In genomic region chr1:75724472-75725022, GRCh38 we compare ENCODE assay signal across 1 cellular context.
TF ChIP-seq lines count a peak whose summit lies in the region.

Gene ACADM, plus strand, starts transcription at chr1:75724709. Its CDS starts 79 bp downstream, at chr1:75724788.

TF ChIP-seq in HepG2, 621 proteins besides CTCF, POLR2A, EP300 and RAD21 (continued from another document and continues in another):
- TF ChIP-seq, protein P1, sequence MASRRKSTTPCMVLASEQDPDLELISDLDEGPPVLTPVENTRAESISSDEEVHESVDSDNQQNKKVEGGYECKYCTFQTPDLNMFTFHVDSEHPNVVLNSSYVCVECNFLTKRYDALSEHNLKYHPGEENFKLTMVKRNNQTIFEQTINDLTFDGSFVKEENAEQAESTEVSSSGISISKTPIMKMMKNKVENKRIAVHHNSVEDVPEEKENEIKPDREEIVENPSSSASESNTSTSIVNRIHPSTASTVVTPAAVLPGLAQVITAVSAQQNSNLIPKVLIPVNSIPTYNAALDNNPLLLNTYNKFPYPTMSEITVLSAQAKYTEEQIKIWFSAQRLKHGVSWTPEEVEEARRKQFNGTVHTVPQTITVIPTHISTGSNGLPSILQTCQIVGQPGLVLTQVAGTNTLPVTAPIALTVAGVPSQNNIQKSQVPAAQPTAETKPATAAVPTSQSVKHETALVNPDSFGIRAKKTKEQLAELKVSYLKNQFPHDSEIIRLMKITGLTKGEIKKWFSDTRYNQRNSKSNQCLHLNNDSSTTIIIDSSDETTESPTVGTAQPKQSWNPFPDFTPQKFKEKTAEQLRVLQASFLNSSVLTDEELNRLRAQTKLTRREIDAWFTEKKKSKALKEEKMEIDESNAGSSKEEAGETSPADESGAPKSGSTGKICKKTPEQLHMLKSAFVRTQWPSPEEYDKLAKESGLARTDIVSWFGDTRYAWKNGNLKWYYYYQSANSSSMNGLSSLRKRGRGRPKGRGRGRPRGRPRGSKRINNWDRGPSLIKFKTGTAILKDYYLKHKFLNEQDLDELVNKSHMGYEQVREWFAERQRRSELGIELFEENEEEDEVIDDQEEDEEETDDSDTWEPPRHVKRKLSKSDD (CRISPR knock-in tag; IDR thresholded peaks at IDR 0.05; ENCODE audit: low read depth) = no peak
- peak; percentile 75 for TF ChIP-seq HNRNPK (IDR thresholded peaks at IDR 0.05; ENCODE audit: low read depth, low read length, poor library complexity, severe bottlenecking)
- peak in 1 of 2 experiments; percentile 60; a peak in 1 of 4 replicates for TF ChIP-seq REST (IDR thresholded peaks at IDR 0.05; ENCODE audit: borderline replicate concordance in 1 of 2, low read depth in 1 of 2, low read length in 2 of 2)
- TF ChIP-seq MTA1 (CRISPR knock-in tag; IDR thresholded peaks at IDR 0.05; ENCODE audit: borderline replicate concordance) = peak; percentile 72; the same call in 1 of the 2 replicates
- no peak for TF ChIP-seq SRSF4 (IDR thresholded peaks at IDR 0.05; ENCODE audit: low read depth, low read length, poor library complexity, severe bottlenecking)
- TF ChIP-seq, protein P2, sequence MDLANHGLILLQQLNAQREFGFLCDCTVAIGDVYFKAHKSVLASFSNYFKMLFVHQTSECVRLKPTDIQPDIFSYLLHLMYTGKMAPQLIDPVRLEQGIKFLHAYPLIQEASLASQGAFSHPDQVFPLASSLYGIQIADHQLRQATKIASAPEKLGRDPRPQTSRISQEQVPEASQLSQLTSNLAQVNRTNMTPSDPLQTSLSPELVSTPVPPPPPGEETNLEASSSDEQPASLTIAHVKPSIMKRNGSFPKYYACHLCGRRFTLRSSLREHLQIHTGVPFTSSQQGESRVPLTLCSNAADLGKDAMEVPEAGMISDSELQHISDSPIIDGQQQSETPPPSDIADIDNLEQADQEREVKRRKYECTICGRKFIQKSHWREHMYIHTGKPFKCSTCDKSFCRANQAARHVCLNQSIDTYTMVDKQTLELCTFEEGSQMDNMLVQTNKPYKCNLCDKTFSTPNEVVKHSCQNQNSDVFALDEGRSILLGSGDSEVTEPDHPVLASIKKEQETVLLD (CRISPR knock-in tag; IDR thresholded peaks at IDR 0.05; ENCODE audit: low read depth) = peak; percentile 29; the same call in 1 of the 2 replicates
- peak; percentile 60 for TF ChIP-seq SPEN (CRISPR knock-in tag; IDR thresholded peaks at IDR 0.05; ENCODE audit: low read depth)
- TF ChIP-seq NAIF1 (CRISPR knock-in tag; IDR thresholded peaks at IDR 0.05; ENCODE audit: borderline replicate concordance) = peak; percentile 89; the same call in 1 of the 2 replicates
- TF ChIP-seq RFX3 (CRISPR knock-in tag; IDR thresholded peaks at IDR 0.05) = no peak
- peak; percentile 67 for TF ChIP-seq THAP11 (CRISPR knock-in tag; IDR thresholded peaks at IDR 0.05)
- TF ChIP-seq, protein P3, sequence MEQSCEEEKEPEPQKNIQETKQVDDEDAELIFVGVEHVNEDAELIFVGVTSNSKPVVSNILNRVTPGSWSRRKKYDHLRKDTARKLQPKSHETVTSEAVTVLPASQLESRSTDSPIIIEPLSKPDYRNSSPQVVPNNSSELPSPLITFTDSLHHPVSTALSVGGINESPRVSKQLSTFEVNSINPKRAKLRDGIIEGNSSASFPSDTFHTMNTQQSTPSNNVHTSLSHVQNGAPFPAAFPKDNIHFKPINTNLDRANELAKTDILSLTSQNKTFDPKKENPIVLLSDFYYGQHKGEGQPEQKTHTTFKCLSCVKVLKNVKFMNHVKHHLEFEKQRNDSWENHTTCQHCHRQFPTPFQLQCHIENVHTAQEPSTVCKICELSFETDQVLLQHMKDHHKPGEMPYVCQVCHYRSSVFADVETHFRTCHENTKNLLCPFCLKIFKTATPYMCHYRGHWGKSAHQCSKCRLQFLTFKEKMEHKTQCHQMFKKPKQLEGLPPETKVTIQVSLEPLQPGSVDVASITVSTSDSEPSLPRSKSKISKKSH (CRISPR knock-in tag; IDR thresholded peaks at IDR 0.05; ENCODE audit: borderline replicate concordance) = peak; percentile 56; the same call in 1 of the 2 replicates
- no peak for TF ChIP-seq ZFYVE20 (CRISPR knock-in tag; IDR thresholded peaks at IDR 0.05; ENCODE audit: borderline replicate concordance, low read depth)
- peak; percentile 60 for TF ChIP-seq NCOA2 (CRISPR knock-in tag; IDR thresholded peaks at IDR 0.05)
- TF ChIP-seq ARID5B (CRISPR knock-in tag; IDR thresholded peaks at IDR 0.05) = peak; percentile 88
- peak; percentile 74 for TF ChIP-seq KMT2B (CRISPR knock-in tag; IDR thresholded peaks at IDR 0.05)
- peak; percentile 76; the same call in 1 of the 2 replicates for TF ChIP-seq MYC (CRISPR knock-in tag; IDR thresholded peaks at IDR 0.05; ENCODE audit: borderline replicate concordance)
- TF ChIP-seq SYNCRIP (IDR thresholded peaks at IDR 0.05; ENCODE audit: insufficient read depth, low read depth, low read length) = no peak
- TF ChIP-seq ZMYM4 (CRISPR knock-in tag; IDR thresholded peaks at IDR 0.05) = peak; percentile 89
- peak; percentile 72; the same call in 1 of the 2 replicates for TF ChIP-seq ZNF614 (CRISPR knock-in tag; IDR thresholded peaks at IDR 0.05; ENCODE audit: borderline replicate concordance)
- no peak for TF ChIP-seq ZNF572 (CRISPR knock-in tag; IDR thresholded peaks at IDR 0.05)
- TF ChIP-seq MAX (IDR thresholded peaks at IDR 0.05) = peak; percentile 74
- TF ChIP-seq, protein P4, sequence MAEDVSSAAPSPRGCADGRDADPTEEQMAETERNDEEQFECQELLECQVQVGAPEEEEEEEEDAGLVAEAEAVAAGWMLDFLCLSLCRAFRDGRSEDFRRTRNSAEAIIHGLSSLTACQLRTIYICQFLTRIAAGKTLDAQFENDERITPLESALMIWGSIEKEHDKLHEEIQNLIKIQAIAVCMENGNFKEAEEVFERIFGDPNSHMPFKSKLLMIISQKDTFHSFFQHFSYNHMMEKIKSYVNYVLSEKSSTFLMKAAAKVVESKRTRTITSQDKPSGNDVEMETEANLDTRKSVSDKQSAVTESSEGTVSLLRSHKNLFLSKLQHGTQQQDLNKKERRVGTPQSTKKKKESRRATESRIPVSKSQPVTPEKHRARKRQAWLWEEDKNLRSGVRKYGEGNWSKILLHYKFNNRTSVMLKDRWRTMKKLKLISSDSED (CRISPR knock-in tag; IDR thresholded peaks at IDR 0.05) = no peak
- peak; percentile 22; the same call in 1 of the 2 replicates for TF ChIP-seq ZNF431 (CRISPR knock-in tag; IDR thresholded peaks at IDR 0.05; ENCODE audit: borderline replicate concordance, low read depth)
- peak in 1 of 2 experiments; percentile 80; a peak in 2 of 4 replicates for TF ChIP-seq KLF16 (CRISPR knock-in tag; IDR thresholded peaks at IDR 0.05)
- peak; percentile 54 for TF ChIP-seq ELF3 (CRISPR knock-in tag; IDR thresholded peaks at IDR 0.05)
- no peak for TF ChIP-seq ZNF746 (CRISPR knock-in tag; IDR thresholded peaks at IDR 0.05)
- TF ChIP-seq ZNF816 (CRISPR knock-in tag; IDR thresholded peaks at IDR 0.05; ENCODE audit: borderline replicate concordance) = peak; percentile 73; the same call in 1 of the 2 replicates
- TF ChIP-seq, protein P5, sequence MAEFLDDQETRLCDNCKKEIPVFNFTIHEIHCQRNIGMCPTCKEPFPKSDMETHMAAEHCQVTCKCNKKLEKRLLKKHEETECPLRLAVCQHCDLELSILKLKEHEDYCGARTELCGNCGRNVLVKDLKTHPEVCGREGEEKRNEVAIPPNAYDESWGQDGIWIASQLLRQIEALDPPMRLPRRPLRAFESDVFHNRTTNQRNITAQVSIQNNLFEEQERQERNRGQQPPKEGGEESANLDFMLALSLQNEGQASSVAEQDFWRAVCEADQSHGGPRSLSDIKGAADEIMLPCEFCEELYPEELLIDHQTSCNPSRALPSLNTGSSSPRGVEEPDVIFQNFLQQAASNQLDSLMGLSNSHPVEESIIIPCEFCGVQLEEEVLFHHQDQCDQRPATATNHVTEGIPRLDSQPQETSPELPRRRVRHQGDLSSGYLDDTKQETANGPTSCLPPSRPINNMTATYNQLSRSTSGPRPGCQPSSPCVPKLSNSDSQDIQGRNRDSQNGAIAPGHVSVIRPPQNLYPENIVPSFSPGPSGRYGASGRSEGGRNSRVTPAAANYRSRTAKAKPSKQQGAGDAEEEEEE (CRISPR knock-in tag; IDR thresholded peaks at IDR 0.05; ENCODE audit: borderline replicate concordance) = no peak
- TF ChIP-seq NFIB (CRISPR knock-in tag; IDR thresholded peaks at IDR 0.05; ENCODE audit: borderline replicate concordance) = no peak
- TF ChIP-seq POGK (CRISPR knock-in tag; conservative IDR thresholded peaks at IDR 0.05) = peak; percentile 60
- peak; percentile 77; the same call in 1 of the 2 replicates for TF ChIP-seq ARID2 (CRISPR knock-in tag; IDR thresholded peaks at IDR 0.05; ENCODE audit: borderline replicate concordance)
- no peak for TF ChIP-seq ZNF879 (CRISPR knock-in tag; IDR thresholded peaks at IDR 0.05)
- 0 out of 2 replicates have a peak, but pooled peaks have one; percentile 28 for TF ChIP-seq DPF2 (CRISPR knock-in tag; IDR thresholded peaks at IDR 0.05; ENCODE audit: borderline replicate concordance, low read depth)
- TF ChIP-seq ZNF607 (CRISPR knock-in tag; IDR thresholded peaks at IDR 0.05; ENCODE audit: borderline replicate concordance) = peak; percentile 35; the same call in 1 of the 2 replicates
- TF ChIP-seq RBM39 (IDR thresholded peaks at IDR 0.05; ENCODE audit: low read depth, low read length, poor library complexity, severe bottlenecking) = peak; percentile 97
- no peak for TF ChIP-seq ZNF18 (CRISPR knock-in tag; IDR thresholded peaks at IDR 0.05; ENCODE audit: insufficient replicate concordance)
- TF ChIP-seq ZNF768 (CRISPR knock-in tag; IDR thresholded peaks at IDR 0.05) = peak; percentile 64; the same call in 1 of the 2 replicates
- no peak for TF ChIP-seq ZSCAN25 (CRISPR knock-in tag; IDR thresholded peaks at IDR 0.05)
